Comparison of ENCODE assay signal across 24 cellular contexts in the genomic region with DNA sequence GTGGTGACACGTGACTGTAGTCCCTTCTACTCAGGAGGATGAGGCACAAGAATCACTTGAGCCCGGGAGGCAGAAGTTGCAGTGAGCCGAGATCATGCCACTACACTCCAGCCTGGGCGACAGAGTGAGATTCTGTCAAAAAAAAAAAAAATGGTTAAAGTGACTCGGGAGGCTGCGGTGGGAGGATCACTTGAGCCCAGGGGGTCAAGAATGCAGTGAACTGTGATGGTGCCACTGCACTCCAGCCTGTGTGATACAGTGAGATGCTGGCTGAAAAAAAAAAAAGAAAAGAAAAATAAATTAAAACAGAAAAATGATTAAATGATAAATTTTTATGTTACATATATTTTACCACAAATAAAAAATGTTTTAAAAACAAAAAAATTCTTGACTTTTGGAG. TPM values are rescaled to one million over a fixed set of nuclear protein-coding genes. Genes with fewer than 3 reads are reported as not detected.
DNase-seq lines count a peak whose midpoint lies in the region; ATAC-seq and TF ChIP-seq lines count a peak whose summit lies in the region.
"Had no signal": no experiment of that assay in that cellular context is flagged by ENCODE, and none has a peak within 500 bp of the region (broad histone marks: within the 10 kb centered on the region; RNA-seq: fewer than 3 reads in every experiment).

No MANE protein-coding gene starts in this region.

- H4K91ac ChIP-seq in trophoblast cell (ENCODE audit: low read depth, low read length), result no peak overlapping the region

- intact Hi-C loops in dorsolateral prefrontal cortex (cut with DNase I), result no loop called here

- no peak overlapping the region for H3K4me2 ChIP-seq in trophoblast cell (ENCODE audit: low read length)

- no peak overlapping the region for H4K12ac ChIP-seq in trophoblast cell (ENCODE audit: low read depth, low read length)

- no peaks in the 10 kb centered on the region for H3K9me3 ChIP-seq in trophoblast cell (ENCODE audit: insufficient read depth, low read depth, low read length)
- H3K9me3 ChIP-seq: A549, Caco-2, SJSA1 had no signal

- H3K4ac ChIP-seq in trophoblast cell (ENCODE audit: low read depth, low read length), result no peak overlapping the region

- H2BK5ac ChIP-seq in trophoblast cell (ENCODE audit: low read depth, low read length, poor library complexity), result no peak overlapping the region

- POLR2A ChIA-PET in HEK293T (lab: Yijun Ruan, JAX), result no interaction called here

- no peak overlapping the region for H3K4me3 ChIP-seq in trophoblast cell (ENCODE audit: low read depth, low read length)
- H3K4me3 ChIP-seq in dorsolateral prefrontal cortex, result no peak overlapping the region
- H3K4me3 ChIP-seq: A549, SJSA1 had no signal

- CTCF ChIA-PET in HEK293T (lab: Yijun Ruan, JAX), result no interaction called here

- no peaks in the 10 kb centered on the region for H3K36me3 ChIP-seq in trophoblast cell (ENCODE audit: control insufficient read depth in 1 of 2, insufficient read depth in 2 of 2, low read length in 2 of 2)
- H3K36me3 ChIP-seq: SJSA1 had no signal

- peaks cover 3% of the 10 kb centered on the region for H3K79me1 ChIP-seq in trophoblast cell (ENCODE audit: low read length)

- peaks cover 3 to 9% of the 10 kb centered on the region in 2 experiments for H3K4me1 ChIP-seq in trophoblast cell (ENCODE audit: control insufficient read depth in 1 of 2, insufficient read depth in 2 of 2, low read length in 2 of 2)

- peak overlapping the region; percentile 75 for H3K27ac ChIP-seq in VCaP
- H3K27ac ChIP-seq in trophoblast cell (ENCODE audit: low read depth, low read length), result no peak overlapping the region
- no peak overlapping the region for H3K27ac ChIP-seq in dorsolateral prefrontal cortex
- H3K27ac ChIP-seq: A549, SJSA1 had no signal

- no peak for TF ChIP-seq CTCF in VCaP (conservative IDR thresholded peaks at IDR 0.05)
- TF ChIP-seq CTCF in dorsolateral prefrontal cortex (IDR thresholded peaks at IDR 0.05 in 54 of 56, conservative IDR thresholded peaks at IDR 0.05 in 2 of 56; ENCODE audit: low read depth in 1 of 56, partially characterized antibody in 56 of 56), result no peak

- no peak overlapping the region for H2AK5ac ChIP-seq in trophoblast cell (ENCODE audit: low read length)

- H2BK12ac ChIP-seq in trophoblast cell (ENCODE audit: low read length), result no peak overlapping the region

- DNase-seq in HEK293T (ENCODE audit: extremely low spot score) (no peak), left kidney (ENCODE audit: low read depth, low spot score) (peak; percentile 70), trophoblast cell (no peak), dorsolateral prefrontal cortex (no peak)
- DNase-seq: C1 segment of cervical spinal cord; CD8-positive, alpha-beta T cell; GDM1; HFFc6; KBM-7; MV-4-11; NCI-H1930; NCI-H2107; NCI-H446 treated with DMSO at 0.1 percent for 48 hours; NCI-H526; NCI-H82; NK-92 treated with Interleukin-12 subunit alpha and Interleukin-12 subunit beta, amount 100 ng/mL, for 24 hours; Right ventricle myocardium superior; RPMI8226 had no signal

- H2BK120ac ChIP-seq in trophoblast cell (ENCODE audit: insufficient read depth, low read length, poor library complexity), result peak overlapping the region; percentile 37

- no peak overlapping the region for H3K23ac ChIP-seq in trophoblast cell (ENCODE audit: low read length)

- H3K9ac ChIP-seq in trophoblast cell (ENCODE audit: low read length), result no peak overlapping the region

- H4K8ac ChIP-seq in trophoblast cell (ENCODE audit: low read depth, low read length), result no peak overlapping the region

- no peak overlapping the region for H3K14ac ChIP-seq in trophoblast cell (ENCODE audit: low read length)

- no peaks in the 10 kb centered on the region for H3K79me2 ChIP-seq in trophoblast cell (ENCODE audit: control insufficient read depth, insufficient read depth, low read length, poor library complexity)

- ATAC-seq in HG02938 (IDR thresholded peaks at IDR 0.05; ENCODE audit: unreplicated experiment) (no peak), HG03565 (IDR thresholded peaks at IDR 0.05; ENCODE audit: unreplicated experiment) (no peak)
- ATAC-seq: CD8-positive, alpha-beta T cell had no signal

- WGBS in trophoblast cell (ENCODE audit: extremely low coverage, insufficient coverage, insufficient read length), result no CpG with 5 or more reads among the region's 6 CpGs

- no peak overlapping the region for H3K18ac ChIP-seq in trophoblast cell (ENCODE audit: low read length)

- no peak overlapping the region for H2AFZ ChIP-seq in trophoblast cell (ENCODE audit: insufficient read depth, low read length, poor library complexity)

- no peaks in the 10 kb centered on the region for H3K27me3 ChIP-seq in trophoblast cell (ENCODE audit: insufficient read depth, low read length)
- H3K27me3 ChIP-seq in dorsolateral prefrontal cortex, result no peaks in the 10 kb centered on the region
- H3K27me3 ChIP-seq: SJSA1 had no signal

TF ChIP-seq in HEK293T, 16 proteins besides CTCF, POLR2A, EP300 and RAD21:
- 0 out of 2 replicates have a peak, but pooled peaks have one; percentile 38 for TF ChIP-seq ZNF384 (IDR thresholded peaks at IDR 0.05)
- no peak for TF ChIP-seq L3MBTL2 (conservative IDR thresholded peaks at IDR 0.05)
- TF ChIP-seq FOXM1 (IDR thresholded peaks at IDR 0.05; ENCODE audit: borderline replicate concordance), result no peak
- TF ChIP-seq LEF1 (IDR thresholded peaks at IDR 0.05; ENCODE audit: borderline replicate concordance), result no peak
- TF ChIP-seq NFRKB (IDR thresholded peaks at IDR 0.05), result no peak
- no peak for TF ChIP-seq BHLHE40 (IDR thresholded peaks at IDR 0.05; ENCODE audit: borderline replicate concordance)
- no peak for TF ChIP-seq CTBP1 (IDR thresholded peaks at IDR 0.05; ENCODE audit: borderline replicate concordance)
- TF ChIP-seq ARNT (IDR thresholded peaks at IDR 0.05), result no peak
- no peak for TF ChIP-seq SP1 (IDR thresholded peaks at IDR 0.05)

RNA-seq across cellular contexts. Expression of a gene that starts 51.9 kb away (rescaled TPM):
- 44.4 and 44.9 TPM in 2 replicates for polyA plus RNA-seq in trophoblast cell (2013)
- total RNA-seq in dorsolateral prefrontal cortex, result 10 to 100 TPM in 43 of 120 experiments, 1 to 10 TPM in 77; 1.7 to 32.7 (median 8.3) TPM
